1 cellular context compared by ENCODE assay signal in the genomic region with DNA sequence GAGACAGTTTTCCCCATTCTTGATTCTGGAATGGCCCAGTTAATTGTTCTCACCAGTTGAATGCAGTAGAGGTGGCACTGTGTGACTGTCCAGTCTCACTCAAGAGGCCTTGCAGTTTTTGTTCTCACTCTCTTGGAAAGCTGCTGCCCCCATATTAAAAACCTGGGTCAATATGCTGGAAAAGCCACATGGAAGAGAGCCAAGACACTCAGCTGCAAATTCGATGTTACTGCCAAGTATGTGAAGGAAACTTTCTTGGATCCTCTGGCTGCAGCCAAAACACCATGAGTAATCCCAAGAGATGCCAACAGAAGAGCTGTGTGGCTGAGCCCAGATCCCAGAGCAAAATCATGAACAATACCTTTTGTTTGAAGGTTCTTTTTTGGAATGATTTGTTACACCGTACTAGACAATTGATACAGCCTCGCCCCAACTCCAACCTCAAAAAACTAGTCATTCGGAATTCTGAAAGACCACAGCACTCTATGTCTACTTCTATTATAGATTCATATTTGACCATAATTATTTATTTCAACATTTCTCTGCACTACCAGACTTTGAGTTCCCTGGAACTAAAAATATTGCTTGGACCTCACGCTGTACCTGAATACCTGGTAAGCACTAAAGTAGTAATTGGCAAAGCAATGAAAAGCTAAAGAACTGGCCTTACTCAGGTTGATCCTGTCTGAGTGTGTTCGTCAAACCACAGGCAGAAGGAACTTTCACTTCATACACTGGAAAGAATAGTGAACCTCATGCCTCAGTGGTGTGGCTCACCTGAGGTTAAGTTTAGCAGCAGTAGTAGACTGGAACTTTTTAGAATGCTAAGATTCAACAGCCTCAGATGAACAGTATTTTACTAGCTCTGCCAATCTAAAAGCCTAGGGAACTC.
TF ChIP-seq lines count a peak whose summit lies in the region.

No MANE protein-coding gene starts in this region.

TF ChIP-seq in GM23338, 12 proteins besides CTCF, POLR2A, EP300 and RAD21 (continued from another document):
- TF ChIP-seq, protein P1, sequence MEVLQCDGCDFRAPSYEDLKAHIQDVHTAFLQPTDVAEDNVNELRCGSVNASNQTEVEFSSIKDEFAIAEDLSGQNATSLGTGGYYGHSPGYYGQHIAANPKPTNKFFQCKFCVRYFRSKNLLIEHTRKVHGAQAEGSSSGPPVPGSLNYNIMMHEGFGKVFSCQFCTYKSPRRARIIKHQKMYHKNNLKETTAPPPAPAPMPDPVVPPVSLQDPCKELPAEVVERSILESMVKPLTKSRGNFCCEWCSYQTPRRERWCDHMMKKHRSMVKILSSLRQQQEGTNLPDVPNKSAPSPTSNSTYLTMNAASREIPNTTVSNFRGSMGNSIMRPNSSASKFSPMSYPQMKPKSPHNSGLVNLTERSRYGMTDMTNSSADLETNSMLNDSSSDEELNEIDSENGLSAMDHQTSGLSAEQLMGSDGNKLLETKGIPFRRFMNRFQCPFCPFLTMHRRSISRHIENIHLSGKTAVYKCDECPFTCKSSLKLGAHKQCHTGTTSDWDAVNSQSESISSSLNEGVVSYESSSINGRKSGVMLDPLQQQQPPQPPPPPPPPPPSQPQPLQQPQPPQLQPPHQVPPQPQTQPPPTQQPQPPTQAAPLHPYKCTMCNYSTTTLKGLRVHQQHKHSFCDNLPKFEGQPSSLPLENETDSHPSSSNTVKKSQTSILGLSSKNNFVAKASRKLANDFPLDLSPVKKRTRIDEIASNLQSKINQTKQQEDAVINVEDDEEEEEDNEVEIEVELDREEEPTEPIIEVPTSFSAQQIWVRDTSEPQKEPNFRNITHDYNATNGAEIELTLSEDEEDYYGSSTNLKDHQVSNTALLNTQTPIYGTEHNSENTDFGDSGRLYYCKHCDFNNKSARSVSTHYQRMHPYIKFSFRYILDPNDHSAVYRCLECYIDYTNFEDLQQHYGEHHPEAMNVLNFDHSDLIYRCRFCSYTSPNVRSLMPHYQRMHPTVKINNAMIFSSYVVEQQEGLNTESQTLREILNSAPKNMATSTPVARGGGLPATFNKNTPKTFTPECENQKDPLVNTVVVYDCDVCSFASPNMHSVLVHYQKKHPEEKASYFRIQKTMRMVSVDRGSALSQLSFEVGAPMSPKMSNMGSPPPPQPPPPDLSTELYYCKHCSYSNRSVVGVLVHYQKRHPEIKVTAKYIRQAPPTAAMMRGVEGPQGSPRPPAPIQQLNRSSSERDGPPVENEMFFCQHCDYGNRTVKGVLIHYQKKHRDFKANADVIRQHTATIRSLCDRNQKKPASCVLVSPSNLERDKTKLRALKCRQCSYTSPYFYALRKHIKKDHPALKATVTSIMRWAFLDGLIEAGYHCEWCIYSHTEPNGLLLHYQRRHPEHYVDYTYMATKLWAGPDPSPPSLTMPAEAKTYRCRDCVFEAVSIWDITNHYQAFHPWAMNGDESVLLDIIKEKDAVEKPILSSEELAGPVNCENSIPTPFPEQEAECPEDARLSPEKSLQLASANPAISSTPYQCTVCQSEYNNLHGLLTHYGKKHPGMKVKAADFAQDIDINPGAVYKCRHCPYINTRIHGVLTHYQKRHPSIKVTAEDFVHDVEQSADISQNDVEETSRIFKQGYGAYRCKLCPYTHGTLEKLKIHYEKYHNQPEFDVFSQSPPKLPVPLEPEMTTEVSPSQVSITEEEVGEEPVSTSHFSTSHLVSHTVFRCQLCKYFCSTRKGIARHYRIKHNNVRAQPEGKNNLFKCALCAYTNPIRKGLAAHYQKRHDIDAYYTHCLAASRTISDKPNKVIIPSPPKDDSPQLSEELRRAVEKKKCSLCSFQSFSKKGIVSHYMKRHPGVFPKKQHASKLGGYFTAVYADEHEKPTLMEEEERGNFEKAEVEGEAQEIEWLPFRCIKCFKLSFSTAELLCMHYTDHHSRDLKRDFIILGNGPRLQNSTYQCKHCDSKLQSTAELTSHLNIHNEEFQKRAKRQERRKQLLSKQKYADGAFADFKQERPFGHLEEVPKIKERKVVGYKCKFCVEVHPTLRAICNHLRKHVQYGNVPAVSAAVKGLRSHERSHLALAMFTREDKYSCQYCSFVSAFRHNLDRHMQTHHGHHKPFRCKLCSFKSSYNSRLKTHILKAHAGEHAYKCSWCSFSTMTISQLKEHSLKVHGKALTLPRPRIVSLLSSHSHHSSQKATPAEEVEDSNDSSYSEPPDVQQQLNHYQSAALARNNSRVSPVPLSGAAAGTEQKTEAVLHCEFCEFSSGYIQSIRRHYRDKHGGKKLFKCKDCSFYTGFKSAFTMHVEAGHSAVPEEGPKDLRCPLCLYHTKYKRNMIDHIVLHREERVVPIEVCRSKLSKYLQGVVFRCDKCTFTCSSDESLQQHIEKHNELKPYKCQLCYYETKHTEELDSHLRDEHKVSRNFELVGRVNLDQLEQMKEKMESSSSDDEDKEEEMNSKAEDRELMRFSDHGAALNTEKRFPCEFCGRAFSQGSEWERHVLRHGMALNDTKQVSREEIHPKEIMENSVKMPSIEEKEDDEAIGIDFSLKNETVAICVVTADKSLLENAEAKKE (CRISPR knock-in tag; IDR thresholded peaks at IDR 0.05) = no peak
- TF ChIP-seq EZH2 (IDR thresholded peaks at IDR 0.05; ENCODE audit: low read depth, unreplicated experiment) (no peak), POLR2AphosphoS5 (IDR thresholded peaks at IDR 0.05; ENCODE audit: low read depth) (no peak), CREB1 (CRISPR knock-in tag; IDR thresholded peaks at IDR 0.05; ENCODE audit: low read depth) (no peak), NANOG (IDR thresholded peaks at IDR 0.05; ENCODE audit: borderline replicate concordance) (no peak)
